ENCODE assay signal across 10 cellular contexts in genomic region chr4:162274354-162274753, GRCh38.
DNase-seq lines count a peak whose midpoint lies in the region; ATAC-seq and TF ChIP-seq lines count a peak whose summit lies in the region.
"Had no signal": no experiment of that assay in that cellular context is flagged by ENCODE, and none has a peak within 500 bp of the region (broad histone marks: within the 10 kb centered on the region; RNA-seq: fewer than 3 reads in every experiment).

No MANE protein-coding gene starts in this region.

- H3K4me3 Mint-ChIP-seq in CD4-positive, alpha-beta T cell, result no peak overlapping the region
- H3K4me3 Mint-ChIP-seq: CD8-positive, alpha-beta memory T cell had no signal

- no peaks in the 10 kb centered on the region for H3K27me3 Mint-ChIP-seq in CD4-positive, alpha-beta T cell
- H3K27me3 Mint-ChIP-seq: CD8-positive, alpha-beta memory T cell had no signal

- peak; percentile 74 for ATAC-seq in GM21381 (IDR thresholded peaks at IDR 0.05; ENCODE audit: unreplicated experiment)
- ATAC-seq in HG03342 (IDR thresholded peaks at IDR 0.05; ENCODE audit: unreplicated experiment), result peak; percentile 91
- ATAC-seq in CD4-positive, alpha-beta T cell (ENCODE audit: poor library complexity), result no peak

- in situ Hi-C loops in astrocyte of the spinal cord (cut with HindIII; ENCODE audit: low sequenced_read_pairs), result no loop called here

- no peak overlapping the region for H3K27ac Mint-ChIP-seq in CD4-positive, alpha-beta T cell
- H3K27ac Mint-ChIP-seq: CD8-positive, alpha-beta memory T cell had no signal

- peak; percentile 4 for DNase-seq in GM10248 (ENCODE audit: extremely low spot score)
- peak; percentile 3 for DNase-seq in astrocyte of the spinal cord (ENCODE audit: low read depth, low spot score)
- no peak for DNase-seq in islet precursor cell
- DNase-seq in activated T-cell treated with anti-CD3 and anti-CD28 coated beads for 4 hours, result no peak
- DNase-seq in iPS-NIHi7 (ENCODE audit: extremely low spot score), result no peak
- DNase-seq in CD4-positive, alpha-beta T cell, result no peak
- DNase-seq: CD8-positive, alpha-beta memory T cell had no signal

- H3K27ac ChIP-seq in CD4-positive, alpha-beta T cell (ENCODE audit: low read depth, low read length), result no peak overlapping the region
- H3K27ac ChIP-seq: ascending aorta had no signal

- no peaks in the 10 kb centered on the region for H3K9me3 ChIP-seq in CD4-positive, alpha-beta T cell (ENCODE audit: control insufficient read depth, low read length)
- H3K9me3 ChIP-seq: ascending aorta had no signal

- H3K27me3 ChIP-seq in CD4-positive, alpha-beta T cell (ENCODE audit: control insufficient read depth, insufficient read depth, low read length), result no peaks in the 10 kb centered on the region
- H3K27me3 ChIP-seq: ascending aorta had no signal

- POLR2A ChIA-PET in GM10248 (lab: Yijun Ruan, JAX), result no interaction called here
- POLR2A ChIA-PET in CD4-positive, alpha-beta T cell (lab: Charles Lee), result no interaction called here

- H3K9me3 Mint-ChIP-seq in CD4-positive, alpha-beta T cell, result peaks cover 2% of the 10 kb centered on the region

- CTCF ChIA-PET in GM10248 (lab: Yijun Ruan, JAX), result interaction anchor here (1.5 kb wide), 1 partner anchor 68 kb away, joined by 3 read pairs; no protein-coding TSS in a partner anchor
- CTCF ChIA-PET in CD4-positive, alpha-beta T cell (lab: Charles Lee), result no interaction called here

- no peaks in the 10 kb centered on the region for H3K36me3 Mint-ChIP-seq in CD4-positive, alpha-beta T cell (ENCODE audit: low read depth)
- H3K36me3 Mint-ChIP-seq: CD8-positive, alpha-beta memory T cell had no signal

- intact Hi-C loops in CD4-positive, alpha-beta T cell (cut with DNase I, micrococcal nuclease), result no loop called here

- H3K4me1 Mint-ChIP-seq in CD4-positive, alpha-beta T cell (ENCODE audit: low read depth), result no peaks in the 10 kb centered on the region
- H3K4me1 Mint-ChIP-seq: CD8-positive, alpha-beta memory T cell had no signal

- H3K4me3 ChIP-seq in astrocyte of the spinal cord (ENCODE audit: low read depth, low read length), result no peak overlapping the region
- H3K4me3 ChIP-seq: ascending aorta had no signal

- no peak for TF ChIP-seq CTCF in GM10248 (IDR thresholded peaks at IDR 0.05; ENCODE audit: control extremely low read depth, extremely low read depth, low read depth, missing control alignments)
- TF ChIP-seq CTCF in astrocyte of the spinal cord (IDR thresholded peaks at IDR 0.05; ENCODE audit: low read depth, low read length), result no peak
- TF ChIP-seq CTCF in CD4-positive, alpha-beta T cell (IDR thresholded peaks at IDR 0.05), result no peak

Comparison
In these comparisons a context has a peak if more than half of its experiments do, and no peak if none do; other contexts are left out.
1. DNase-seq: peak in GM10248 (single experiment) and astrocyte of the spinal cord (single experiment); none in islet precursor cell (single experiment), activated T-cell treated with anti-CD3 and anti-CD28 coated beads for 4 hours (single experiment), iPS-NIHi7 (single experiment) and CD4-positive, alpha-beta T cell (0 of 10).